1 cellular context compared by ENCODE assay signal in the genomic region with DNA sequence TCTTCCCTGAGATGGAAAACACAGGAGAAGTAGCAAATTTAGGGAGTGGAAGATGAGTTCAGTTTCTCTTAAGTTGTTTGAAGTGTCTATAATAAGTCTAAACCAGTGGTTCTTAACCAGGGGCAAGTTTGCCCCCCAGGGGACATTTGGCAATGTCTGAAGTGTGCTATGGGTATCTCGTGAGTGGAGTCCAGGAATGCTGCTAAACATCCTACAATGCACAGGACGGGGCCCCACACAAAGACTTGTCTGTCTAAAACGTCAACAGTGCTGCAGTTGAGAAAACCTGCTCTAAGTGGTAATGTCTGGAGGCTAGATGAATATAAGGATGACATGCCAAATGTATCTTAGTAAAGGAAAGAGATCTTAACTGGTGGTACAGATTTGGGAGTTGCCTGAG. TPM values are rescaled to one million over a fixed set of nuclear protein-coding genes. Genes with fewer than 3 reads are reported as not detected.
"Had no signal": no experiment of that assay in that cellular context is flagged by ENCODE, and none has a peak within 500 bp of the region (broad histone marks: within the 10 kb centered on the region; RNA-seq: fewer than 3 reads in every experiment).

No MANE protein-coding gene starts in this region.

RNA-seq across cellular contexts. Expression of gene FBXW10, which starts 37.9 kb away (rescaled TPM):
- total RNA-seq: G401 had no signal
